ENCODE assay signal across 10 cellular contexts in the genomic region with DNA sequence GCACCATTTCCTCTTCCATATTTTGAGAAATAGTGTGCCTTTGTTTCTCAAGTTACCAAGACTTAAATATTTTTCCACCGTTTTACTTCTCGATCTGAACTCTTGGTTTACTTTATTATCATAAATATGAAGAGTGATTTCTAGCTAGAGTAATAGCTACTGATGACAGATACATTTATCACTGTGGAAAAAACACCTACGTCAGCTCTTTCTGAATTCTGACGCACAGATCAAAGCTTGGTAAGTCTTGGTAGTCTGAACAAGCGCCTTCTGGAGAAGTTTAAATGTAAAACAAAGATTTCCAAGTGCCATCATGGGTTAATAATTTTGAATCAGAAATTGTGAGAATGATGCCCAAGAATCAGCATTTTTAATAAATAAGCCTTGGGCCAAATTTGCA.
"Had no signal": no experiment of that assay in that cellular context is flagged by ENCODE, and none has a peak within 500 bp of the region (broad histone marks: within the 10 kb centered on the region; RNA-seq: fewer than 3 reads in every experiment).

No MANE protein-coding gene starts in this region.

- H3K4me3 Mint-ChIP-seq: GM23338, H9, HFFc6 had no signal

- H3K36me3 ChIP-seq: HAP-1 had no signal

- H3K9me3 ChIP-seq: HAP-1 had no signal

- H3K9ac ChIP-seq: GM23248 had no signal

- ATAC-seq: HCT116 had no signal

- H3K27ac ChIP-seq: GM23248 had no signal

- H2AFZ ChIP-seq: GM23248 had no signal

- H3K27ac Mint-ChIP-seq: GM23338, HFFc6 had no signal

- H3K4me1 ChIP-seq: HAP-1 had no signal

- H3K4me3 ChIP-seq: GM23248, GM23338, HAP-1 had no signal

- FAIRE-seq: H1, H54 had no signal

- DNase-seq: GM23248, GOT3, H9, HCEC 1CT, HFFc6 had no signal

- H3K4me2 ChIP-seq: GM23338 had no signal
